21 cellular contexts compared by ENCODE assay signal in genomic region chr2:217360111-217360510, GRCh38.
A peak's percentile ranks its signal among the peaks of the same experiment; 100 is the strongest.
DNase-seq lines count a peak whose midpoint lies in the region; ATAC-seq and TF ChIP-seq lines count a peak whose summit lies in the region.
"Had no signal": no experiment of that assay in that cellular context is flagged by ENCODE, and none has a peak within 500 bp of the region (broad histone marks: within the 10 kb centered on the region; RNA-seq: fewer than 3 reads in every experiment).

No MANE protein-coding gene starts in this region.

- no peaks in the 10 kb centered on the region for H3K36me3 Mint-ChIP-seq in CD4-positive, alpha-beta memory T cell

- CTCF ChIA-PET in CD4-positive, alpha-beta memory T cell (lab: Charles Lee; ENCODE audit: partially characterized antibody), result no interaction called here

- no peaks in the 10 kb centered on the region for H3K27me3 Mint-ChIP-seq in CD4-positive, alpha-beta memory T cell
- H3K27me3 Mint-ChIP-seq: central memory CD8-positive, alpha-beta T cell; T-helper 17 cell had no signal

- H3K9me3 ChIP-seq in SJSA1 (replicated peaks), result no peaks in the 10 kb centered on the region
- no peaks in the 10 kb centered on the region for H3K9me3 ChIP-seq in suprapubic skin
- no peaks in the 10 kb centered on the region for H3K9me3 ChIP-seq in CD4-positive, alpha-beta memory T cell (ENCODE audit: control insufficient read depth in 1 of 2, low read length in 2 of 2)
- H3K9me3 ChIP-seq: ovary had no signal

- H3K27me3 ChIP-seq in SJSA1 (replicated peaks), result no peaks in the 10 kb centered on the region
- no peaks in the 10 kb centered on the region for H3K27me3 ChIP-seq in suprapubic skin
- no peaks in the 10 kb centered on the region for H3K27me3 ChIP-seq in CD4-positive, alpha-beta memory T cell (ENCODE audit: insufficient read depth, low read length)
- H3K27me3 ChIP-seq: ovary had no signal

- POLR2A ChIA-PET in CD4-positive, alpha-beta memory T cell (lab: Charles Lee; ENCODE audit: partially characterized antibody), result no interaction called here

- TF ChIP-seq EP300 in suprapubic skin (IDR thresholded peaks at IDR 0.05), result no peak

- H3K9me3 Mint-ChIP-seq in CD4-positive, alpha-beta memory T cell, result peaks cover 0 to 2% (median 0%) of the 10 kb centered on the region in 8 donors
- H3K9me3 Mint-ChIP-seq: central memory CD8-positive, alpha-beta T cell had no signal

- H3K27ac ChIP-seq in SJSA1, result 0 out of 2 replicates have a peak overlapping the region, but pooled peaks have one; percentile 8
- peak overlapping the region; percentile 42 for H3K27ac ChIP-seq in suprapubic skin
- no peak overlapping the region for H3K27ac ChIP-seq in CD4-positive, alpha-beta memory T cell (ENCODE audit: low read depth, low read length)
- H3K27ac ChIP-seq: VCaP had no signal

- H3K4me1 ChIP-seq in SJSA1 (replicated peaks), result peaks cover 64% of the 10 kb centered on the region
- peaks cover 17% of the 10 kb centered on the region for H3K4me1 ChIP-seq in suprapubic skin
- no peaks in the 10 kb centered on the region for H3K4me1 ChIP-seq in CD4-positive, alpha-beta memory T cell (ENCODE audit: insufficient read depth, low read length)

- no peak for ATAC-seq in HG02852 (IDR thresholded peaks at IDR 0.05; ENCODE audit: unreplicated experiment)
- ATAC-seq: T-helper 17 cell had no signal

- no peak overlapping the region for H3K4me3 Mint-ChIP-seq in CD4-positive, alpha-beta memory T cell
- H3K4me3 Mint-ChIP-seq: central memory CD8-positive, alpha-beta T cell; naive B cell; T-helper 17 cell had no signal

- intact Hi-C loops in CD4-positive, alpha-beta memory T cell (cut with micrococcal nuclease), result no loop called here

- WGBS in suprapubic skin, result 57% methylated on average over 2 of the region's 2 CpGs

- H3K27ac Mint-ChIP-seq in CD4-positive, alpha-beta memory T cell, result no peak overlapping the region
- H3K27ac Mint-ChIP-seq: T-helper 17 cell had no signal

- TF ChIP-seq POLR2A in suprapubic skin (IDR thresholded peaks at IDR 0.05), result no peak

- H3K4me3 ChIP-seq in SJSA1, result no peak overlapping the region
- H3K4me3 ChIP-seq in suprapubic skin, result no peak overlapping the region
- H3K4me3 ChIP-seq in CD4-positive, alpha-beta memory T cell (ENCODE audit: low read length in 2 of 2), result no peak overlapping the region
- H3K4me3 ChIP-seq: ovary had no signal

- no peaks in the 10 kb centered on the region for H3K4me1 Mint-ChIP-seq in CD4-positive, alpha-beta memory T cell
- H3K4me1 Mint-ChIP-seq: central memory CD8-positive, alpha-beta T cell; T-helper 17 cell had no signal

- peak; percentile 6 for DNase-seq in CD1c-positive myeloid dendritic cell (ENCODE audit: extremely low spot score)
- DNase-seq in SJSA1 (ENCODE audit: low read depth in 1 of 2, low spot score in 2 of 2), result no peak
- peak; percentile 57 for DNase-seq in medulla oblongata (ENCODE audit: extremely low spot score)
- DNase-seq in suprapubic skin (ENCODE audit: low spot score in 2 of 2), result no peak
- no peak for DNase-seq in dedifferentiated amniotic fluid mesenchymal stem cell (ENCODE audit: extremely low spot score)
- DNase-seq in LoVo (ENCODE audit: low spot score), result no peak
- no peak for DNase-seq in CD4-positive, alpha-beta memory T cell
- DNase-seq: activated CD4-positive, alpha-beta T cell treated with anti-CD3 and anti-CD28 coated beads, Interleukin-2, amount 50 U/mL, for 48 hours; activated naive CD4-positive, alpha-beta T cell; activated T-cell treated with anti-CD3 and anti-CD28 coated beads for 4 hours; COR-L47; erythroblast; naive B cell; NCI-H1092; NCI-H2081; stimulated activated CD4-positive, alpha-beta T cell treated with anti-CD3 and anti-CD28 coated beads, Interleukin-2, amount 100 ng/mL, for 48 hours; T-helper 17 cell had no signal

- no peaks in the 10 kb centered on the region for H3K36me3 ChIP-seq in SJSA1
- no peaks in the 10 kb centered on the region for H3K36me3 ChIP-seq in suprapubic skin
- no peaks in the 10 kb centered on the region for H3K36me3 ChIP-seq in CD4-positive, alpha-beta memory T cell (ENCODE audit: insufficient read depth, low read length)
- H3K36me3 ChIP-seq: ovary had no signal

- TF ChIP-seq CTCF in suprapubic skin (IDR thresholded peaks at IDR 0.05), result no peak

Comparison
In these comparisons a context has a peak if more than half of its experiments do, and no peak if none do; other contexts are left out.
1. DNase-seq: peak in CD1c-positive myeloid dendritic cell (single experiment) and medulla oblongata (single experiment); none in SJSA1 (0 of 2), suprapubic skin (0 of 2), dedifferentiated amniotic fluid mesenchymal stem cell (single experiment), LoVo (single experiment) and CD4-positive, alpha-beta memory T cell (0 of 5).